ENCODE assay signal across 6 cellular contexts in genomic region chr3:24415819-24416218, GRCh38.
"Had no signal": no experiment of that assay in that cellular context is flagged by ENCODE, and none has a peak within 500 bp of the region (broad histone marks: within the 10 kb centered on the region; RNA-seq: fewer than 3 reads in every experiment).

No MANE protein-coding gene starts in this region.

- DNase-seq: IMR-90, KBM-7, KG1 had no signal

- ATAC-seq: HepG2, K562 had no signal

- H3K27ac ChIP-seq: HL-60 had no signal

- H3K4me3 ChIP-seq: K562 had no signal
